22 cellular contexts compared by ENCODE assay signal in the genomic region with DNA sequence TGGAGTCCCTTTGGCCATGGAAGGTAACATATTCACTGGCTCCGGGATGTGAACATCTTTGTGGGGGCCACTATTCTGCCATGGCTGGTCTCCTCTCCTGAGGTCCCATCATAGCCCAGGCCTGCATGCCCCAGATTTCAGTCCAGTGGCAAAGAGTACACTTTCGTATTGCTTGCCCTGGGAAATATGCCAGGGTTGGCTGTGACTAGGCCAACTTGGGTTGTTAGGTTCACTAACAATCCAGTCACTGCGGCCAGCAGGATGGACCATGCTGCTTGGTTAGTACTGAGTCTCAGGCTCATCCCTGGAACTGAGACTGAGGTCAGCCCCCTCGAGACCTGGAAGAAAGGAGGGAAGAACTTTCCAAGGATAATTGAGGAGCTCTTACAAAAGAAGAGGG.
"Had no signal": no experiment of that assay in that cellular context is flagged by ENCODE, and none has a peak within 500 bp of the region (broad histone marks: within the 10 kb centered on the region; RNA-seq: fewer than 3 reads in every experiment).

No MANE protein-coding gene starts in this region.

- H3K9me3 ChIP-seq: SJSA1 had no signal

- H3K4me3 ChIP-seq: SJSA1, SK-N-MC had no signal

- H3K36me3 ChIP-seq: SJSA1 had no signal

- H3K27ac ChIP-seq: HL-60, SJSA1, SK-N-MC had no signal

- DNase-seq: KBM-7, MV-4-11, NCI-H1048, NCI-H1105, NCI-H1417, NCI-H1436 treated with DMSO at 0.1 percent for 48 hours, NCI-H1694, NCI-H187 treated with DMSO at 0.1 percent for 48 hours, NCI-H2029 treated with DMSO at 0.1 percent for 48 hours, NCI-H2171, NCI-H226, NCI-H446, NCI-H510A, NCI-H524 treated with DMSO at 0.1 percent for 48 hours, NCI-H69, NCI-H774, Right ventricle myocardium superior, RPMI8226, SIG-M5 had no signal

- H3K4me1 ChIP-seq: SJSA1 had no signal
